Comparison of ENCODE assay signal across 2 cellular contexts in the genomic region with DNA sequence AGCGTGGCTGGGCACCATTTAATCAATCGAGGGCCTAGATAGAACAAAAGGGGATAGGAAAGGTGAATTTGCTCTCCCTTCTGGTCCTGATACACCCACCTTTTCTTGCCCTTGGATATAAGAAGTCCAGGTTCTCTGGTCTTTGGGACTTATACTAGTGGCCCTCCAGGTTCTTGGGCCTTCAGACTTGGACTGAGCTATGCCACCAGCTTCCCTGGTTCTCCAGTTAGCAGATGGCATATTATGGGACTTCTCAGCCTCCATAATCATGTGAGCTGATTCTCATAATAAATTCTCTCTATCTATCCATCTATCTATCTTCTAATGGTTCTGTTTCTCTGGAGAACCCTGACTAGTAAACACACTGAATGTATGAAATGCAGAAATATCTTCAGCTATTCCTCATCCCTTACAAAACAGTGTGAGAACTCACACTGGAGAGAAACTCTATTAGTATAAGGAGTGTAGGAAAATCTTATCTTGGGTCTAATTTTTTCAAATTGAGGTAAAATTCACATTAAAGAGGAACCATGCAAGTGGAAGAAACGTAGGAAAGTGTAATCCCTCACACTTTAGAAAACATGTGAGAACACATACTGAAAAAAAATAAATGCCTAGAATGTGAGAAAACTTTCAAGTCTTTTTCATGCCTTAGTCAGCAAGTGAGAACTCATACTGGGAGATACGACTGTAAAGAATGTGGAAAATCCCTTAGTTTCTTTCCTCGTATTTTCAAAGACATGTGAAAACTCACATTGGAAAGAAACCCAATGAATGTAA.
A peak's percentile ranks its signal among the peaks of the same experiment; 100 is the strongest.
TF ChIP-seq lines count a peak whose summit lies in the region.

No MANE protein-coding gene starts in this region.

TF ChIP-seq in SK-N-SH, 30 proteins besides CTCF, POLR2A, EP300 and RAD21:
- TF ChIP-seq, protein P1, sequence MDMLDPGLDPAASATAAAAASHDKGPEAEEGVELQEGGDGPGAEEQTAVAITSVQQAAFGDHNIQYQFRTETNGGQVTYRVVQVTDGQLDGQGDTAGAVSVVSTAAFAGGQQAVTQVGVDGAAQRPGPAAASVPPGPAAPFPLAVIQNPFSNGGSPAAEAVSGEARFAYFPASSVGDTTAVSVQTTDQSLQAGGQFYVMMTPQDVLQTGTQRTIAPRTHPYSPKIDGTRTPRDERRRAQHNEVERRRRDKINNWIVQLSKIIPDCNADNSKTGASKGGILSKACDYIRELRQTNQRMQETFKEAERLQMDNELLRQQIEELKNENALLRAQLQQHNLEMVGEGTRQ (IDR thresholded peaks at IDR 0.05; ENCODE audit: borderline replicate concordance, low read depth, low read length) = no peak
- TF ChIP-seq, protein P2, sequence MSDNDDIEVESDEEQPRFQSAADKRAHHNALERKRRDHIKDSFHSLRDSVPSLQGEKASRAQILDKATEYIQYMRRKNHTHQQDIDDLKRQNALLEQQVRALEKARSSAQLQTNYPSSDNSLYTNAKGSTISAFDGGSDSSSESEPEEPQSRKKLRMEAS (IDR thresholded peaks at IDR 0.05; ENCODE audit: low read depth) = no peak
- TF ChIP-seq, protein P3, sequence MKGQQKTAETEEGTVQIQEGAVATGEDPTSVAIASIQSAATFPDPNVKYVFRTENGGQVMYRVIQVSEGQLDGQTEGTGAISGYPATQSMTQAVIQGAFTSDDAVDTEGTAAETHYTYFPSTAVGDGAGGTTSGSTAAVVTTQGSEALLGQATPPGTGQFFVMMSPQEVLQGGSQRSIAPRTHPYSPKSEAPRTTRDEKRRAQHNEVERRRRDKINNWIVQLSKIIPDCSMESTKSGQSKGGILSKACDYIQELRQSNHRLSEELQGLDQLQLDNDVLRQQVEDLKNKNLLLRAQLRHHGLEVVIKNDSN (IDR thresholded peaks at IDR 0.05; ENCODE audit: borderline replicate concordance, low read depth) = 0 out of 2 replicates have a peak, but pooled peaks have one; percentile 13
- TF ChIP-seq, protein P4, sequence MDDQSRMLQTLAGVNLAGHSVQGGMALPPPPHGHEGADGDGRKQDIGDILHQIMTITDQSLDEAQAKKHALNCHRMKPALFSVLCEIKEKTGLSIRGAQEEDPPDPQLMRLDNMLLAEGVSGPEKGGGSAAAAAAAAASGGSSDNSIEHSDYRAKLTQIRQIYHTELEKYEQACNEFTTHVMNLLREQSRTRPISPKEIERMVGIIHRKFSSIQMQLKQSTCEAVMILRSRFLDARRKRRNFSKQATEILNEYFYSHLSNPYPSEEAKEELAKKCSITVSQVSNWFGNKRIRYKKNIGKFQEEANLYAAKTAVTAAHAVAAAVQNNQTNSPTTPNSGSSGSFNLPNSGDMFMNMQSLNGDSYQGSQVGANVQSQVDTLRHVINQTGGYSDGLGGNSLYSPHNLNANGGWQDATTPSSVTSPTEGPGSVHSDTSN (IDR thresholded peaks at IDR 0.05) = no peak
- TF ChIP-seq FOSL2 (IDR thresholded peaks at IDR 0.05; ENCODE audit: borderline replicate concordance, low read depth) = no peak
- TF ChIP-seq JUND (IDR thresholded peaks at IDR 0.05) = no peak
TF ChIP-seq in SK-N-SH: peak in this region for 1.

TF ChIP-seq in SK-N-SH treated with all-trans-retinoic acid at 6 μM for 48 hours, 23 proteins besides CTCF, POLR2A, EP300 and RAD21:
- TF ChIP-seq, protein P5, sequence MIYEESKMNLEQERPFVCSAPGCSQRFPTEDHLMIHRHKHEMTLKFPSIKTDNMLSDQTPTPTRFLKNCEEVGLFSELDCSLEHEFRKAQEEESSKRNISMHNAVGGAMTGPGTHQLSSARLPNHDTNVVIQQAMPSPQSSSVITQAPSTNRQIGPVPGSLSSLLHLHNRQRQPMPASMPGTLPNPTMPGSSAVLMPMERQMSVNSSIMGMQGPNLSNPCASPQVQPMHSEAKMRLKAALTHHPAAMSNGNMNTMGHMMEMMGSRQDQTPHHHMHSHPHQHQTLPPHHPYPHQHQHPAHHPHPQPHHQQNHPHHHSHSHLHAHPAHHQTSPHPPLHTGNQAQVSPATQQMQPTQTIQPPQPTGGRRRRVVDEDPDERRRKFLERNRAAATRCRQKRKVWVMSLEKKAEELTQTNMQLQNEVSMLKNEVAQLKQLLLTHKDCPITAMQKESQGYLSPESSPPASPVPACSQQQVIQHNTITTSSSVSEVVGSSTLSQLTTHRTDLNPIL (CRISPR knock-in tag; IDR thresholded peaks at IDR 0.05; ENCODE audit: low read depth) = no peak
- TF ChIP-seq ZFP30 (CRISPR knock-in tag; IDR thresholded peaks at IDR 0.05) (no peak), BACH2 (CRISPR knock-in tag; IDR thresholded peaks at IDR 0.05; ENCODE audit: borderline replicate concordance) (no peak), SNAI2 (CRISPR knock-in tag; IDR thresholded peaks at IDR 0.05) (no peak), ISL1 (CRISPR knock-in tag; IDR thresholded peaks at IDR 0.05) (no peak), RARB (CRISPR knock-in tag; IDR thresholded peaks at IDR 0.05) (no peak), GLIS3 (CRISPR knock-in tag; IDR thresholded peaks at IDR 0.05) (no peak), ZNF70 (CRISPR knock-in tag; IDR thresholded peaks at IDR 0.05) (no peak), TCF4 (CRISPR knock-in tag; IDR thresholded peaks at IDR 0.05; ENCODE audit: borderline replicate concordance) (no peak), ZC3H10 (CRISPR knock-in tag; IDR thresholded peaks at IDR 0.05) (no peak), TOX (CRISPR knock-in tag; IDR thresholded peaks at IDR 0.05; ENCODE audit: borderline replicate concordance) (no peak)
- TF ChIP-seq, protein P6, sequence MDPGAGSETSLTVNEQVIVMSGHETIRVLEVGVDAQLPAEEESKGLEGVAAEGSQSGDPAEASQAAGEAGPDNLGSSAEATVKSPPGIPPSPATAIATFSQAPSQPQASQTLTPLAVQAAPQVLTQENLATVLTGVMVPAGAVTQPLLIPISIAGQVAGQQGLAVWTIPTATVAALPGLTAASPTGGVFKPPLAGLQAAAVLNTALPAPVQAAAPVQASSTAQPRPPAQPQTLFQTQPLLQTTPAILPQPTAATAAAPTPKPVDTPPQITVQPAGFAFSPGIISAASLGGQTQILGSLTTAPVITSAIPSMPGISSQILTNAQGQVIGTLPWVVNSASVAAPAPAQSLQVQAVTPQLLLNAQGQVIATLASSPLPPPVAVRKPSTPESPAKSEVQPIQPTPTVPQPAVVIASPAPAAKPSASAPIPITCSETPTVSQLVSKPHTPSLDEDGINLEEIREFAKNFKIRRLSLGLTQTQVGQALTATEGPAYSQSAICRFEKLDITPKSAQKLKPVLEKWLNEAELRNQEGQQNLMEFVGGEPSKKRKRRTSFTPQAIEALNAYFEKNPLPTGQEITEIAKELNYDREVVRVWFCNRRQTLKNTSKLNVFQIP (CRISPR knock-in tag; IDR thresholded peaks at IDR 0.05; ENCODE audit: borderline replicate concordance, low read depth) = no peak
- TF ChIP-seq, protein P7, sequence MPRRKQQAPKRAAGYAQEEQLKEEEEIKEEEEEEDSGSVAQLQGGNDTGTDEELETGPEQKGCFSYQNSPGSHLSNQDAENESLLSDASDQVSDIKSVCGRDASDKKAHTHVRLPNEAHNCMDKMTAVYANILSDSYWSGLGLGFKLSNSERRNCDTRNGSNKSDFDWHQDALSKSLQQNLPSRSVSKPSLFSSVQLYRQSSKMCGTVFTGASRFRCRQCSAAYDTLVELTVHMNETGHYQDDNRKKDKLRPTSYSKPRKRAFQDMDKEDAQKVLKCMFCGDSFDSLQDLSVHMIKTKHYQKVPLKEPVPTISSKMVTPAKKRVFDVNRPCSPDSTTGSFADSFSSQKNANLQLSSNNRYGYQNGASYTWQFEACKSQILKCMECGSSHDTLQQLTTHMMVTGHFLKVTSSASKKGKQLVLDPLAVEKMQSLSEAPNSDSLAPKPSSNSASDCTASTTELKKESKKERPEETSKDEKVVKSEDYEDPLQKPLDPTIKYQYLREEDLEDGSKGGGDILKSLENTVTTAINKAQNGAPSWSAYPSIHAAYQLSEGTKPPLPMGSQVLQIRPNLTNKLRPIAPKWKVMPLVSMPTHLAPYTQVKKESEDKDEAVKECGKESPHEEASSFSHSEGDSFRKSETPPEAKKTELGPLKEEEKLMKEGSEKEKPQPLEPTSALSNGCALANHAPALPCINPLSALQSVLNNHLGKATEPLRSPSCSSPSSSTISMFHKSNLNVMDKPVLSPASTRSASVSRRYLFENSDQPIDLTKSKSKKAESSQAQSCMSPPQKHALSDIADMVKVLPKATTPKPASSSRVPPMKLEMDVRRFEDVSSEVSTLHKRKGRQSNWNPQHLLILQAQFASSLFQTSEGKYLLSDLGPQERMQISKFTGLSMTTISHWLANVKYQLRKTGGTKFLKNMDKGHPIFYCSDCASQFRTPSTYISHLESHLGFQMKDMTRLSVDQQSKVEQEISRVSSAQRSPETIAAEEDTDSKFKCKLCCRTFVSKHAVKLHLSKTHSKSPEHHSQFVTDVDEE (CRISPR knock-in tag; IDR thresholded peaks at IDR 0.05) = no peak
